23 cellular contexts compared by ENCODE assay signal in the genomic region with DNA sequence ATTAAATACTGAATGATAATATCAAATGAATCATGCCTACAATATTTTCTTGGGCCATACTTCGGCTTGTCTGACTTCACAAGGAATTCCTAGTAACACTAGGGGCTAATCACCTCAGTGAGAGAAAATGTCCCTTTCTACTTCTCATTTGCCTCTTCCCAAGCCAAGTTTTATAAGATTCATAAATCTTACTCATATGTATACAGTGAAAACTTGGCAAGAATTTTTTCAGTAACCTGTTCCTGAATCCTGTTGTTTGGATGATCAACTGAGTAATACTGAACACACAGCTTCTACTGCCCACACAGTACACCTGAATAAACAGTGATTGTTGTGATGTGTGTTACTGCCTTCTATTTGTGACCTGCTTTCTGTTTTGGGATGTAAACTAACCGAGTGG. TPM values are rescaled to one million over a fixed set of nuclear protein-coding genes. Genes with fewer than 3 reads are reported as not detected.
DNase-seq lines count a peak whose midpoint lies in the region; ATAC-seq and TF ChIP-seq lines count a peak whose summit lies in the region.
"Had no signal": no experiment of that assay in that cellular context is flagged by ENCODE, and none has a peak within 500 bp of the region (broad histone marks: within the 10 kb centered on the region; RNA-seq: fewer than 3 reads in every experiment).

No MANE protein-coding gene starts in this region.

- CTCF ChIA-PET in RWPE1 (lab: Yijun Ruan, JAX) = no interaction called here

- no peak for ATAC-seq in HG03460 (IDR thresholded peaks at IDR 0.05; ENCODE audit: unreplicated experiment)
- ATAC-seq: activated naive CD4-positive, alpha-beta T cell treated with anti-CD3 and anti-CD28 coated beads, Interleukin-2, amount 50 U/mL, for 72 hours; heart left ventricle; left ventricle myocardium superior; Panc1 had no signal

- no peak overlapping the region for H3K9ac ChIP-seq in skeletal muscle satellite cell (ENCODE audit: low read depth, low read length)

- peaks cover 29% of the 10 kb centered on the region for H3K4me1 Mint-ChIP-seq in mesothelial cell of epicardium
- H3K4me1 Mint-ChIP-seq: activated CD4-positive, alpha-beta T cell treated with anti-CD3 and anti-CD28 coated beads, Interleukin-2, amount 10 ng/mL, durations not matched to agents 7 days and 5 days had no signal

- no peaks in the 10 kb centered on the region for H3K36me3 Mint-ChIP-seq in mesothelial cell of epicardium
- H3K36me3 Mint-ChIP-seq: activated naive CD4-positive, alpha-beta T cell treated with anti-CD3 and anti-CD28 coated beads, Interleukin-2, amount 50 U/mL, for 72 hours; CD4-positive, alpha-beta memory T cell had no signal

- H3K27me3 ChIP-seq in skeletal muscle satellite cell (ENCODE audit: control insufficient read depth, insufficient read depth, low read length) = no peaks in the 10 kb centered on the region
- H3K27me3 ChIP-seq: heart left ventricle, sigmoid colon, SJSA1 had no signal

- H3K4me1 ChIP-seq in skeletal muscle satellite cell (ENCODE audit: control insufficient read depth, insufficient read depth, low read length) = peaks cover 44% of the 10 kb centered on the region
- H3K4me1 ChIP-seq: heart left ventricle had no signal

- no peaks in the 10 kb centered on the region for H3K36me3 ChIP-seq in skeletal muscle satellite cell (ENCODE audit: insufficient read depth, low read length)
- H3K36me3 ChIP-seq: heart left ventricle, sigmoid colon, SJSA1, WERI-Rb-1 had no signal

- DNase-seq in HCEC 1CT (peak; percentile 14), RWPE1 (ENCODE audit: low spot score) (peak; percentile 16), fibroblast of mammary gland (ENCODE audit: low read depth) (peak; percentile 58), COLO829 (ENCODE audit: low spot score) (no peak), mesothelial cell of epicardium (ENCODE audit: low spot score in 2 of 2, unreplicated experiment in 2 of 2) (no peak)
- DNase-seq: activated CD4-positive, alpha-beta T cell treated with anti-CD3 and anti-CD28 coated beads, Interleukin-2, amount 10 ng/mL, durations not matched to agents 7 days and 5 days; CD4-positive, alpha-beta memory T cell; DMS153; effector memory CD4-positive, alpha-beta T cell; heart left ventricle; left ventricle myocardium superior; NCI-H1105 treated with DMSO at 0.1 percent for 48 hours; NCI-H2029 treated with DMSO at 0.1 percent for 48 hours; NCI-H446; sigmoid colon; T-helper 2 cell; WERI-Rb-1 had no signal

- H3K27me3 Mint-ChIP-seq in mesothelial cell of epicardium (ENCODE audit: low read depth) = no peaks in the 10 kb centered on the region
- H3K27me3 Mint-ChIP-seq: activated CD4-positive, alpha-beta T cell treated with anti-CD3 and anti-CD28 coated beads, Interleukin-2, amount 10 ng/mL, durations not matched to agents 7 days and 5 days; CD4-positive, alpha-beta memory T cell had no signal

- peaks cover 6% of the 10 kb centered on the region for H3K9me3 Mint-ChIP-seq in mesothelial cell of epicardium
- H3K9me3 Mint-ChIP-seq: activated naive CD4-positive, alpha-beta T cell treated with anti-CD3 and anti-CD28 coated beads, Interleukin-2, amount 50 U/mL, for 72 hours; activated T-helper 1 cell treated with anti-CD3 and anti-CD28 coated beads, Interleukin-12 subunit alpha, Interleukin-12 subunit beta, Interleukin-2, Interleukin-4 antibody, amounts not matched to agents 30 ng/mL and 10 ng/mL and 1 ng/mL, durations not matched to agents 14 hours and 24 hours and 36 hours; CD4-positive, alpha-beta memory T cell had no signal

- H3K4me2 ChIP-seq in skeletal muscle satellite cell (ENCODE audit: low read length) = peak overlapping the region; percentile 29

- H3K4me3 ChIP-seq in fibroblast of mammary gland (ENCODE audit: control insufficient read depth, low read depth, low read length) (no peak overlapping the region), skeletal muscle satellite cell (ENCODE audit: low read length) (no peak overlapping the region)
- H3K4me3 ChIP-seq: heart left ventricle, sigmoid colon, SJSA1 had no signal

- H3K9me3 ChIP-seq in skeletal muscle satellite cell (replicated peaks; ENCODE audit: low read length) = no peaks in the 10 kb centered on the region
- H3K9me3 ChIP-seq: heart left ventricle, sigmoid colon, SJSA1 had no signal

- TF ChIP-seq CTCF in RWPE1 (conservative IDR thresholded peaks at IDR 0.05; ENCODE audit: low read depth) (no peak), fibroblast of mammary gland (conservative IDR thresholded peaks at IDR 0.05; ENCODE audit: control insufficient read depth, insufficient read depth, low read depth, low read length) (no peak), mesothelial cell of epicardium (IDR thresholded peaks at IDR 0.05; ENCODE audit: unreplicated experiment) (no peak)

- H3K27ac Mint-ChIP-seq in mesothelial cell of epicardium = no peak overlapping the region
- H3K27ac Mint-ChIP-seq: activated CD4-positive, alpha-beta T cell treated with anti-CD3 and anti-CD28 coated beads, Interleukin-2, amount 10 ng/mL, durations not matched to agents 7 days and 5 days; activated naive CD4-positive, alpha-beta T cell treated with anti-CD3 and anti-CD28 coated beads, Interleukin-2, amount 50 U/mL, for 72 hours; activated T-helper 1 cell treated with anti-CD3 and anti-CD28 coated beads, Interleukin-12 subunit alpha, Interleukin-12 subunit beta, Interleukin-2, Interleukin-4 antibody, amounts not matched to agents 30 ng/mL and 10 ng/mL and 1 ng/mL, durations not matched to agents 14 hours and 24 hours and 36 hours; CD4-positive, alpha-beta memory T cell had no signal

- H3K27ac ChIP-seq in RWPE1 = no peak overlapping the region
- H3K27ac ChIP-seq: heart left ventricle, sigmoid colon, SJSA1, WERI-Rb-1 had no signal

- H3K4me3 Mint-ChIP-seq in mesothelial cell of epicardium = no peak overlapping the region
- H3K4me3 Mint-ChIP-seq: activated CD4-positive, alpha-beta T cell treated with anti-CD3 and anti-CD28 coated beads, Interleukin-2, amount 10 ng/mL, durations not matched to agents 7 days and 5 days; activated T-helper 1 cell treated with anti-CD3 and anti-CD28 coated beads, Interleukin-12 subunit alpha, Interleukin-12 subunit beta, Interleukin-2, Interleukin-4 antibody, amounts not matched to agents 30 ng/mL and 10 ng/mL and 1 ng/mL, durations not matched to agents 14 hours and 24 hours and 36 hours; CD4-positive, alpha-beta memory T cell had no signal

- POLR2A ChIA-PET in RWPE1 (lab: Yijun Ruan, JAX; ENCODE audit: low non-redundant PET) = no interaction called here

RNA-seq across cellular contexts. Expression of gene TMPRSS11E, which starts 16.5 kb away (rescaled TPM):
- under 0.01 TPM in 1 of 2 replicates, not detected in the other for total RNA-seq in skeletal muscle satellite cell (2012; rRNA removed)
- total RNA-seq in mesothelial cell of epicardium = 0.11 to 0.51 TPM (median 0.38 TPM) in 3 replicates
- total RNA-seq: activated CD4-positive, alpha-beta T cell treated with anti-CD3 and anti-CD28 coated beads, Interleukin-2, amount 10 ng/mL, durations not matched to agents 7 days and 5 days; activated T-helper 1 cell treated with anti-CD3 and anti-CD28 coated beads, Interleukin-12 subunit alpha, Interleukin-12 subunit beta, Interleukin-2, Interleukin-4 antibody, amounts not matched to agents 30 ng/mL and 10 ng/mL and 1 ng/mL, durations not matched to agents 14 hours and 24 hours and 36 hours; CD4-positive, alpha-beta memory T cell; heart left ventricle; left ventricle myocardium superior; sigmoid colon; SJSA1 had no signal

Comparison
In these comparisons a context has a peak if more than half of its experiments do, and no peak if none do; other contexts are left out.
1. DNase-seq: peak in HCEC 1CT (single experiment), RWPE1 (single experiment) and fibroblast of mammary gland (single experiment); none in COLO829 (single experiment) and mesothelial cell of epicardium (0 of 2).